Comparison of ENCODE assay signal across 21 cellular contexts in the genomic region with DNA sequence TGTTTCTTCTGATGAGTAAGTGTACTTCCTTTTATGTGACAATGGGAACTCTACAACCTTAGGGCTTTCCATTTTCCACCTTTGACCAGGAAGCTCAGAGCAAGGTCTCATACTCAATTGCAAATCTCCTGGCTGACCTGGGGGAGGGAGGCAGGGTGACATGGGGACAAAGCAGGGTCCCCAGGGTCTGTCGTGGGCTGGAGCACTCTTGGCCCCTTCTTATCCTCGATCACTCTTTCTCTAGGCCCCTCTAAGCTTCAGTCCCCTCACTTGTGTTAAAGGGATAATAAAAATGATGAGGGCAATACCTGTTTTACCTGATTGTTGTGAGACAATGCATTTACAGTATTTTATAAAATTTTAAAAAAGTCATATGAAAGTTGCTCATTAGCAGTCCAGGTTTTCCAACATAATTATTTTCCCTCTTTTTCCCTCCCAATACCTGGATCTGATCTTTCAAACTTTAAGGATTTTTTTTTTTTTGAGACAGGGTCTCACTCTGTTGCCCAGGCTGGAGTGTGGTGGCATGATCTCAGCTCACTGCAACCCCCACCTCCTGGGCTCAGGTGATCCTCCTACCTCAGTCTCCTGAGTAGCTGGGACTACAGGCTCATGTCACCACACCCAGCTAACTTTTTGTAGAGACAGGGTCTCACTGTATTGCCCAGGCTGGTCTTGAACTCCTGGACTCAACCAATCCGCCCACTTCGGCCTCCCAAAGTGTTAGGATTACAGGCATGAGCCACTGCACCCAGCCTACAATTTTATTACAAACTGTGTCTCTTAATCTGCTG. TPM values are rescaled to one million over a fixed set of nuclear protein-coding genes. Genes with fewer than 3 reads are reported as not detected.
"Had no signal": no experiment of that assay in that cellular context is flagged by ENCODE, and none has a peak within 500 bp of the region (broad histone marks: within the 10 kb centered on the region; RNA-seq: fewer than 3 reads in every experiment).

No MANE protein-coding gene starts in this region.

- H3K9me3 Mint-ChIP-seq: dendritic cell treated with granulocyte-macrophage colony-stimulating factor and Interleukin-4, amounts not matched to agents 40 ng/mL and 50 ng/mL, for 4 days; effector memory CD8-positive, alpha-beta T cell; naive B cell had no signal

- H3K27ac Mint-ChIP-seq: dendritic cell treated with granulocyte-macrophage colony-stimulating factor and Interleukin-4, amounts not matched to agents 40 ng/mL and 50 ng/mL, for 4 days; effector memory CD8-positive, alpha-beta T cell had no signal

- DNase-seq: effector memory CD8-positive, alpha-beta T cell; glutamatergic neuron; kidney; left cardiac atrium; left ventricle myocardium superior; mesenchymal stem cell; midbrain; naive B cell; sigmoid colon; stimulated activated CD4-positive, alpha-beta T cell treated with anti-CD3 and anti-CD28 coated beads, Interleukin-12 subunit alpha, Interleukin-12 subunit beta, amount 100 ng/mL, for 4 hours; stimulated activated naive CD4-positive, alpha-beta T cell; stomach; substantia nigra; trophoblast cell had no signal

- H3K36me3 Mint-ChIP-seq: naive B cell had no signal

- H3K27me3 Mint-ChIP-seq: naive B cell had no signal

- ATAC-seq: effector memory CD8-positive, alpha-beta T cell; gastroesophageal sphincter; left cardiac atrium; left ventricle myocardium superior had no signal

- H3K4me3 Mint-ChIP-seq: dendritic cell treated with granulocyte-macrophage colony-stimulating factor and Interleukin-4, amounts not matched to agents 40 ng/mL and 50 ng/mL, for 4 days; effector memory CD8-positive, alpha-beta T cell; naive B cell had no signal

RNA-seq across cellular contexts. Expression of gene FAM83C, which starts 8.4 kb away (rescaled TPM):
- total RNA-seq: esophagus muscularis mucosa, fibroblast of villous mesenchyme, kidney, left cardiac atrium, left ventricle myocardium superior, lung, osteocyte, pulmonary artery endothelial cell, sigmoid colon, stomach had no signal
